8 cellular contexts compared by ENCODE assay signal in the genomic region with DNA sequence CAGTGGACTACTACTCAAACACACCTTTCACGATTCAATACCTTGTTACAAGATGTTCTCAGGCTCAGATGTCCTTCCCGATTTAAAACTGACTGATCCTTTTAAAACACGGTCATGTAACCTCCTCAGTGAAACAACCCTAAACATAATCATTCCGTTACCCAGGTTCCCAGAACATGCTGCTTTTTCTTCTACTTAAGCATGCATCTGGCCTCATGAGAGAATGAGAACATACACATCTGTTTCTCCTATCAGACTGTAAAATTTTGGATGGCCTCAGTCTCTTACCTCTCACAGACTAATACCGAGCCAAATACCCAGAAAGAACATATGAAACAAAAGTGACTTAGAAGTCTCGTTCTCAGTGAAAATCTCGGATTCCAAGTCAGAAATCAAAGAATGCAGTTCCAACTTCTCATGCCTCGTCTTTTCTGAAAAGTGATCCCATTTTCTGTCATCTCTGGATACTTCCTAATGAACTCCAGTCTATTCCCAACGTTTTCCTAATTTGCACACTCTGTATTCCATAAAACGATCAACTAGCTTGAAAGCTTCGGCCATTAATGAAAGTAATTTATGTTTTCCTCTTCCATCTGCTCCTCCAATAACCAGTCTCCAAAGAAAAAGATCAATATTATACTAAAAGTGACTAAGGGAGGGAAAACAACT. TPM values are rescaled to one million over a fixed set of nuclear protein-coding genes. Genes with fewer than 3 reads are reported as not detected.
DNase-seq lines count a peak whose midpoint lies in the region; ATAC-seq and TF ChIP-seq lines count a peak whose summit lies in the region.

No MANE protein-coding gene starts in this region.

- H3K79me2 ChIP-seq in neural cell (replicated peaks; ENCODE audit: insufficient read depth, low read length) = peaks cover 64% of the 10 kb centered on the region

- peaks cover 6% of the 10 kb centered on the region for H3F3A ChIP-seq in neural cell (ENCODE audit: insufficient read depth, low read length, poor library complexity, severe bottlenecking)

- peak overlapping the region; percentile 98 for H3K4me3 ChIP-seq in MG63
- peak overlapping the region; percentile 85 for H3K4me3 ChIP-seq in effector memory CD4-positive, alpha-beta T cell (ENCODE audit: insufficient read depth, low read depth, low read length, poor library complexity, severe bottlenecking)
- peak overlapping the region; percentile 79 for H3K4me3 ChIP-seq in neural cell (ENCODE audit: low read length)

- no peak for ATAC-seq in HG03175 (IDR thresholded peaks at IDR 0.05; ENCODE audit: unreplicated experiment)

- TF ChIP-seq EP300 in neural cell (conservative IDR thresholded peaks at IDR 0.05; ENCODE audit: poor library complexity, severe bottlenecking) = no peak

- peak overlapping the region; percentile 87 for H3K4me2 ChIP-seq in neural cell (ENCODE audit: low read length)

- no peaks in the 10 kb centered on the region for H3K27me3 ChIP-seq in MG63
- no peaks in the 10 kb centered on the region for H3K27me3 ChIP-seq in effector memory CD4-positive, alpha-beta T cell (replicated peaks; ENCODE audit: control insufficient read depth, insufficient read depth, low read length, poor library complexity, severe bottlenecking)
- H3K27me3 ChIP-seq in neural cell (ENCODE audit: insufficient read depth, low read depth, low read length) = no peaks in the 10 kb centered on the region

- H2AFZ ChIP-seq in neural cell (ENCODE audit: low read depth, low read length) = peak overlapping the region; percentile 81

- no peaks in the 10 kb centered on the region for H3K9me3 ChIP-seq in MG63
- H3K9me3 ChIP-seq in effector memory CD4-positive, alpha-beta T cell (ENCODE audit: control insufficient read depth, low read length) = no peaks in the 10 kb centered on the region
- no peaks in the 10 kb centered on the region for H3K9me3 ChIP-seq in neural cell (ENCODE audit: low read length)

- peaks cover 15% of the 10 kb centered on the region for H3K36me3 ChIP-seq in MG63
- H3K36me3 ChIP-seq in effector memory CD4-positive, alpha-beta T cell (ENCODE audit: control insufficient read depth, insufficient read depth, low read length) = no peaks in the 10 kb centered on the region
- no peaks in the 10 kb centered on the region for H3K36me3 ChIP-seq in neural cell (ENCODE audit: insufficient read depth, low read length)

- H3K27ac ChIP-seq in C4-2B (peak overlapping the region; percentile 94), neural cell (ENCODE audit: low read length) (peak overlapping the region; percentile 94)
- H3K27ac ChIP-seq in effector memory CD4-positive, alpha-beta T cell (ENCODE audit: insufficient read depth, low read length, poor library complexity, severe bottlenecking) = peak overlapping the region; percentile 97

- peak overlapping the region; percentile 96 for H3K9ac ChIP-seq in neural cell (ENCODE audit: low read length)

- H3K9me2 ChIP-seq in neural cell (ENCODE audit: insufficient read depth, low read length) = no peaks in the 10 kb centered on the region

- TF ChIP-seq RAD21 in neural cell (conservative IDR thresholded peaks at IDR 0.05) = no peak

- H3K4me1 ChIP-seq in effector memory CD4-positive, alpha-beta T cell (ENCODE audit: control insufficient read depth, insufficient read depth, low read length, poor library complexity, severe bottlenecking) = peaks cover 33% of the 10 kb centered on the region

- DNase-seq in MG63 (no peak), AG20443 (ENCODE audit: low spot score) (no peak), NCI-H2171 (lab: John Stamatoyannopoulos, UW) (no peak), NCI-H748 (lab: John Stamatoyannopoulos, UW; ENCODE audit: unreplicated experiment) (no peak)
- no peak for DNase-seq in effector memory CD4-positive, alpha-beta T cell

- H4K20me1 ChIP-seq in neural cell (ENCODE audit: insufficient read depth) = no peaks in the 10 kb centered on the region

- TF ChIP-seq CTCF in C4-2B (conservative IDR thresholded peaks at IDR 0.05) = no peak
- no peak for TF ChIP-seq CTCF in neural cell (IDR thresholded peaks at IDR 0.05; ENCODE audit: poor library complexity, severe bottlenecking)

TF ChIP-seq in neural cell, 6 proteins besides CTCF, POLR2A, EP300 and RAD21:
- no peak for TF ChIP-seq SMC3 (conservative IDR thresholded peaks at IDR 0.05; ENCODE audit: poor library complexity)
- TF ChIP-seq EZH2 (IDR thresholded peaks at IDR 0.05; ENCODE audit: borderline replicate concordance, insufficient read depth, low read length, poor library complexity, severe bottlenecking) = no peak
- peak; percentile 59 for TF ChIP-seq MXI1 (conservative IDR thresholded peaks at IDR 0.05; ENCODE audit: poor library complexity, severe bottlenecking)
- TF ChIP-seq REST (IDR thresholded peaks at IDR 0.05; ENCODE audit: borderline replicate concordance) = peak; percentile 90

RNA-seq across cellular contexts. Expression of gene SF3B1, which starts 0.9 kb away (rescaled TPM):
- 122 and 337 TPM in 2 replicates for total RNA-seq in MG63 (2014; rRNA removed; shearing (Covaris generic); ENCODE audit: low replicate concordance)
- polyA plus RNA-seq in neural cell = 936 and 1,143 TPM in 2 replicates
- polyA minus RNA-seq in neural cell = 486 and 558 TPM in 2 replicates

RNA-seq across cellular contexts. Expression of gene COQ10B, which starts 19.4 kb away (rescaled TPM):
- 28.5 and 41.3 TPM in 2 replicates for total RNA-seq in MG63 (2014; rRNA removed; shearing (Covaris generic); ENCODE audit: low replicate concordance)
- polyA plus RNA-seq in neural cell = 22.5 and 28.4 TPM in 2 replicates
- 30.3 and 33.6 TPM in 2 replicates for polyA minus RNA-seq in neural cell
